In the genomic region with DNA sequence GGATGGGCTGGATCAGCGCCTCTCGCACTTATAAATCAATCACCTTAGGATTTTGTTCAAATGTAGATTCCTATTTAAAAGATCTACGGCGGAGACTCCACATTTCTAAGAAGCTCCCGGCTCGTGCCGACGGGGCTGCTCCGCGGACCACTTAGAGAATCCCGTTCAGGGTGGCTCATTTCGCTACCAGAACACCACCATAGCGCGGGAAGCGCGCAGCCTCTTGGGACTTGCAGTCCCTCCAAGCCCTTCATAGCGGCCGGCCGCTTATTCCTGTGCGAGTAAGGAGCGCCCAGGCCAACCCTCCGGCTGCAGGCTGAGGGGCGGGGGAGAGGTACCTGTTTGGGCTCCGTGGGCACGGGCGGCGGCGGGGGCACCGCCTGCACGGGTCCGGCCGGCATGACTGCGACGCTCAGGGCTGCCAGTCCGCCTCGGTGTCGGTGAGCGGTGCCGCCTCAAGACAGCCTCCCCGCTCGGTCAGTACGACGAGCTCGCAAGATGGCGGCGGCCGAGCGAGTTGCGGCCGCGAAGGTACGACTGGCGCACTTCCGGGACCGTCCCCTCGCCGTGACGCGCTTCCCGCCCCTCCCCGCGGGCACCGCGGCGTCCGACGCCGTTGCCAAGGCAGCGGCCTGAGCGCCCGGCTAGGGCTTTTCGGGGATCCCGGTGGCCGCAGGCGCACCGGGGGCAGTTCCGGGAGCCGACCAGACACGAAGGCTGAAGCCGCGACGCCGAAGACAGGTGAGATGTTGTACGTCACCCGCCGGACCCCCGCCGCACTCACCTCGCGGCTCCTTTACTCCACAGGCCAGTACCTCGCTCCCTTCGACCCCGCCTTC, we compare ENCODE assay signal across 1 cellular context.
A peak's percentile ranks its signal among the peaks of the same experiment; 100 is the strongest.
TF ChIP-seq lines count a peak whose summit lies in the region.

Gene CCDC157, plus strand, starts transcription at position 616 of the 839 bp plus-strand sequence. CDS start 8,994 bp downstream, outside the sequence.
Gene SF3A1, minus strand, starts transcription at position 503 of the 839 bp plus-strand sequence. Its CDS starts 102 bp downstream, at position 401.

TF ChIP-seq in HepG2, 621 proteins besides CTCF, POLR2A, EP300 and RAD21 (continued from another document and continues in another):
- TF ChIP-seq, protein P1, sequence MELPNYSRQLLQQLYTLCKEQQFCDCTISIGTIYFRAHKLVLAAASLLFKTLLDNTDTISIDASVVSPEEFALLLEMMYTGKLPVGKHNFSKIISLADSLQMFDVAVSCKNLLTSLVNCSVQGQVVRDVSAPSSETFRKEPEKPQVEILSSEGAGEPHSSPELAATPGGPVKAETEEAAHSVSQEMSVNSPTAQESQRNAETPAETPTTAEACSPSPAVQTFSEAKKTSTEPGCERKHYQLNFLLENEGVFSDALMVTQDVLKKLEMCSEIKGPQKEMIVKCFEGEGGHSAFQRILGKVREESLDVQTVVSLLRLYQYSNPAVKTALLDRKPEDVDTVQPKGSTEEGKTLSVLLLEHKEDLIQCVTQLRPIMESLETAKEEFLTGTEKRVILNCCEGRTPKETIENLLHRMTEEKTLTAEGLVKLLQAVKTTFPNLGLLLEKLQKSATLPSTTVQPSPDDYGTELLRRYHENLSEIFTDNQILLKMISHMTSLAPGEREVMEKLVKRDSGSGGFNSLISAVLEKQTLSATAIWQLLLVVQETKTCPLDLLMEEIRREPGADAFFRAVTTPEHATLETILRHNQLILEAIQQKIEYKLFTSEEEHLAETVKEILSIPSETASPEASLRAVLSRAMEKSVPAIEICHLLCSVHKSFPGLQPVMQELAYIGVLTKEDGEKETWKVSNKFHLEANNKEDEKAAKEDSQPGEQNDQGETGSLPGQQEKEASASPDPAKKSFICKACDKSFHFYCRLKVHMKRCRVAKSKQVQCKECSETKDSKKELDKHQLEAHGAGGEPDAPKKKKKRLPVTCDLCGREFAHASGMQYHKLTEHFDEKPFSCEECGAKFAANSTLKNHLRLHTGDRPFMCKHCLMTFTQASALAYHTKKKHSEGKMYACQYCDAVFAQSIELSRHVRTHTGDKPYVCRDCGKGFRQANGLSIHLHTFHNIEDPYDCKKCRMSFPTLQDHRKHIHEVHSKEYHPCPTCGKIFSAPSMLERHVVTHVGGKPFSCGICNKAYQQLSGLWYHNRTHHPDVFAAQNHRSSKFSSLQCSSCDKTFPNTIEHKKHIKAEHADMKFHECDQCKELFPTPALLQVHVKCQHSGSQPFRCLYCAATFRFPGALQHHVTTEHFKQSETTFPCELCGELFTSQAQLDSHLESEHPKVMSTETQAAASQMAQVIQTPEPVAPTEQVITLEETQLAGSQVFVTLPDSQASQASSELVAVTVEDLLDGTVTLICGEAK (IDR thresholded peaks at IDR 0.05): no peak; the same call in 1 of the 2 replicates
- TF ChIP-seq, protein P1 (CRISPR knock-in tag; IDR thresholded peaks at IDR 0.05): peak; percentile 85
- TF ChIP-seq THRA (CRISPR knock-in tag; IDR thresholded peaks at IDR 0.05; ENCODE audit: borderline replicate concordance) (peak; percentile 19; the same call in 1 of the 2 replicates), PRDM10 (CRISPR knock-in tag; IDR thresholded peaks at IDR 0.05; ENCODE audit: low read depth) (no peak), ZNF619 (CRISPR knock-in tag; IDR thresholded peaks at IDR 0.05) (peak; percentile 73), FOXK2 (IDR thresholded peaks at IDR 0.05) (no peak), ZNF841 (CRISPR knock-in tag; IDR thresholded peaks at IDR 0.05; ENCODE audit: borderline replicate concordance) (no peak), ZNF276 (CRISPR knock-in tag; IDR thresholded peaks at IDR 0.05; ENCODE audit: low read depth) (no peak), HHEX (CRISPR knock-in tag; IDR thresholded peaks at IDR 0.05) (no peak), TOE1 (CRISPR knock-in tag; IDR thresholded peaks at IDR 0.05) (no peak), ZNF331 (CRISPR knock-in tag; IDR thresholded peaks at IDR 0.05) (peak; percentile 74), GFI1 (CRISPR knock-in tag; IDR thresholded peaks at IDR 0.05; ENCODE audit: borderline replicate concordance) (no peak), PHB2 (IDR thresholded peaks at IDR 0.05; ENCODE audit: partially characterized antibody) (no peak), LRRFIP1 (CRISPR knock-in tag; conservative IDR thresholded peaks at IDR 0.05) (no peak), SATB2 (CRISPR knock-in tag; IDR thresholded peaks at IDR 0.05) (peak; percentile 74), KDM3A (CRISPR knock-in tag; IDR thresholded peaks at IDR 0.05; ENCODE audit: low read depth) (no peak), SP5 (CRISPR knock-in tag; IDR thresholded peaks at IDR 0.05; ENCODE audit: borderline replicate concordance, low read depth) (peak; percentile 40; the same call in 1 of the 2 replicates), ZNF20 (CRISPR knock-in tag; IDR thresholded peaks at IDR 0.05) (0 out of 2 replicates have a peak, but pooled peaks have one; percentile 77), ZSCAN9 (CRISPR knock-in tag; IDR thresholded peaks at IDR 0.05; ENCODE audit: borderline replicate concordance) (0 out of 2 replicates have a peak, but pooled peaks have one; percentile 40), SALL1 (CRISPR knock-in tag; IDR thresholded peaks at IDR 0.05) (peak; percentile 83), ZNF350 (CRISPR knock-in tag; IDR thresholded peaks at IDR 0.05; ENCODE audit: borderline replicate concordance, low read depth) (peak; percentile 81), KLF13 (CRISPR knock-in tag; IDR thresholded peaks at IDR 0.05) (no peak), SNRNP70 (IDR thresholded peaks at IDR 0.05; ENCODE audit: low read depth, low read length) (no peak), ZNF10 (CRISPR knock-in tag; IDR thresholded peaks at IDR 0.05; ENCODE audit: borderline replicate concordance, low read depth) (no peak)
- TF ChIP-seq, protein P2, sequence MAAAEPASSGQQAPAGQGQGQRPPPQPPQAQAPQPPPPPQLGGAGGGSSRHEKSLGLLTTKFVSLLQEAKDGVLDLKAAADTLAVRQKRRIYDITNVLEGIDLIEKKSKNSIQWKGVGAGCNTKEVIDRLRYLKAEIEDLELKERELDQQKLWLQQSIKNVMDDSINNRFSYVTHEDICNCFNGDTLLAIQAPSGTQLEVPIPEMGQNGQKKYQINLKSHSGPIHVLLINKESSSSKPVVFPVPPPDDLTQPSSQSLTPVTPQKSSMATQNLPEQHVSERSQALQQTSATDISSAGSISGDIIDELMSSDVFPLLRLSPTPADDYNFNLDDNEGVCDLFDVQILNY (CRISPR knock-in tag; conservative IDR thresholded peaks at IDR 0.05): no peak; the same call in 1 of the 2 replicates
- TF ChIP-seq, protein P3, sequence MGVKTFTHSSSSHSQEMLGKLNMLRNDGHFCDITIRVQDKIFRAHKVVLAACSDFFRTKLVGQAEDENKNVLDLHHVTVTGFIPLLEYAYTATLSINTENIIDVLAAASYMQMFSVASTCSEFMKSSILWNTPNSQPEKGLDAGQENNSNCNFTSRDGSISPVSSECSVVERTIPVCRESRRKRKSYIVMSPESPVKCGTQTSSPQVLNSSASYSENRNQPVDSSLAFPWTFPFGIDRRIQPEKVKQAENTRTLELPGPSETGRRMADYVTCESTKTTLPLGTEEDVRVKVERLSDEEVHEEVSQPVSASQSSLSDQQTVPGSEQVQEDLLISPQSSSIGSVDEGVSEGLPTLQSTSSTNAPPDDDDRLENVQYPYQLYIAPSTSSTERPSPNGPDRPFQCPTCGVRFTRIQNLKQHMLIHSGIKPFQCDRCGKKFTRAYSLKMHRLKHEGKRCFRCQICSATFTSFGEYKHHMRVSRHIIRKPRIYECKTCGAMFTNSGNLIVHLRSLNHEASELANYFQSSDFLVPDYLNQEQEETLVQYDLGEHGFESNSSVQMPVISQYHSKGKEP (CRISPR knock-in tag; IDR thresholded peaks at IDR 0.05): peak; percentile 47; the same call in 1 of the 2 replicates
- TF ChIP-seq, protein P4, sequence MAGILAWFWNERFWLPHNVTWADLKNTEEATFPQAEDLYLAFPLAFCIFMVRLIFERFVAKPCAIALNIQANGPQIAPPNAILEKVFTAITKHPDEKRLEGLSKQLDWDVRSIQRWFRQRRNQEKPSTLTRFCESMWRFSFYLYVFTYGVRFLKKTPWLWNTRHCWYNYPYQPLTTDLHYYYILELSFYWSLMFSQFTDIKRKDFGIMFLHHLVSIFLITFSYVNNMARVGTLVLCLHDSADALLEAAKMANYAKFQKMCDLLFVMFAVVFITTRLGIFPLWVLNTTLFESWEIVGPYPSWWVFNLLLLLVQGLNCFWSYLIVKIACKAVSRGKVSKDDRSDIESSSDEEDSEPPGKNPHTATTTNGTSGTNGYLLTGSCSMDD (CRISPR knock-in tag; IDR thresholded peaks at IDR 0.05): no peak
